In the genomic region with DNA sequence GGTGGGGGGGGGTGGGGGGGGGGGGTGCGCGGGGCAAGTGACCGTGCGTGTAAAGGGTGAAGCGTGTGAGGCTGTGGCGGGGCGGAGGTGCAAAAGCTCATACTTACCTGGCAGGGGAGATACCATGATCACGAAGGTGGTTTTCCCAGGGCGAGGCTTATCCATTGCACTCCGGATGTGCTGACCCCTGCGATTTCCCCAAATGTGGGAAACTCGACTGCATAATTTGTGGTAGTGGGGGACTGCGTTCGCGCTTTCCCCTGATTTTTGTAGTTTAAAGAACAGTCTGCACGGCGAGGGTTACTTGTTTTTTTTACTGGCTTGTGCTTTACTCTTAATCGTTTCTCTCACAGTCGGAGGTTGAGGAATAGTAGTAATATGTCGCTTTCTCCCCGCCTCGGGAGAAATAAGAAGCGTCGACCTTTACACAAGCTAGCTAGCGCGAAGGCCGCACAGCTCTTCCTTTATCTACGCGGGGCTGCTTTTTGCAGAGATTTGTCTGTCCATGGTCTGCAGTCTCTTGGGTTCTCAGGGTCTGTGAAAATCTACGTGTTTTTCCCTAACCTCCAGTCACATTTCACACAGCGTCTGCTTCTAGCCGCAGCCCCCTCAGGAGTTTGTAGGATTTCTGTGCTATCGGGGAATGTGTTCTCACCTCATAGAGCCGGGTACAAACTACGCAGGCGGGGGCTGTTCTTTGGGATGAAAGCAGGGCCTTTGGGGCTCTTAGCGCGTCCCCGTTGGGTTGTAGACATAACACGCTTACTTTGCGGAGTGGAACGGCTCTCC, we compare ENCODE assay signal across 8 cellular contexts.
A peak's percentile ranks its signal among the peaks of the same experiment; 100 is the strongest.
DNase-seq lines count a peak whose midpoint lies in the region; ATAC-seq and TF ChIP-seq lines count a peak whose summit lies in the region.

No MANE protein-coding gene starts in this region.

- DNase-seq in AML-193 (lab: John Stamatoyannopoulos, UW) (peak; percentile 71 to 77), NCI-H446 (lab: John Stamatoyannopoulos, UW) (peak; percentile 99), cerebellum (ENCODE audit: low spot score) (peak; percentile 68), kidney tubule cell (ENCODE audit: low spot score) (peak; percentile 100)
- peak; percentile 78 for DNase-seq in activated CD4-positive, CD25-positive, alpha-beta regulatory T cell treated with anti-CD3 and anti-CD28 coated beads, Interleukin-2, amount 50 U/mL, for 72 hours
- peak; percentile 70 to 75 for DNase-seq in stimulated activated CD4-positive, alpha-beta T cell treated with anti-CD3 and anti-CD28 coated beads, Interleukin-15, amount 100 ng/mL, for 48 hours (ENCODE audit: low read depth in 2 of 2)

- TF ChIP-seq POLR2A in GM19099 (IDR thresholded peaks at IDR 0.05; ENCODE audit: extremely low read depth, insufficient read length, low read depth) = peak; percentile 90

- peak; percentile 90 for ATAC-seq in HG03354 (IDR thresholded peaks at IDR 0.05; ENCODE audit: poor library complexity, severe bottlenecking, unreplicated experiment)

Comparison
In these comparisons a context has a peak if more than half of its experiments do, and no peak if none do; other contexts are left out.
1. Peak in every context shown above with its lines: DNase-seq and ATAC-seq.